8 cellular contexts compared by ENCODE assay signal in the genomic region with DNA sequence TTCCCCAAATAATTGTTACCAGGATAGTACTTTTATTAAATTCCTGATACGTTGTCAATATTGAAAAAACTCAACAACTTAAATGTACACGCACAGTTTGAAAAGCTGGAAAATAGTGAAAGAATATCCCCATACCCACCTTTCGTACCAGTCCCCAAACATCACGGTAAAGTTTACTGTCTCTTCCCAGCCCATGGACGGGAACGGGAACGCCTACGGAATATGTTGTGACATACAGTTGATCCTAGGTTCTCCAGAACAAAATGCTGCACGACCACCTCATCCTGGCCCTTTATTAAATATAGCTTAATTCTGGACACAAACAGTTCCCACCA. TPM values are rescaled to one million over a fixed set of nuclear protein-coding genes. Genes with fewer than 3 reads are reported as not detected.
DNase-seq lines count a peak whose midpoint lies in the region; ATAC-seq and TF ChIP-seq lines count a peak whose summit lies in the region.

No MANE protein-coding gene starts in this region.

- H3K27me3 ChIP-seq in stomach: no peaks in the 10 kb centered on the region

- CTCF ChIA-PET in activated CD8-positive, alpha-beta memory T cell treated with anti-CD3 and anti-CD28 coated beads, Interleukin-2, amount 10 ng/mL, durations not matched to agents 7 days and 5 days (lab: Charles Lee): interaction anchor here (0.9 to 1.0 kb wide), 2 partner anchors 16 to 80 kb away, joined by 3 read pairs; partner anchors contain the start of genes COG5 and DUS4L

- peak overlapping the region; percentile 91 to 98 (median 94) for H3K27ac ChIP-seq in stomach

- peaks cover 0 to 21% (median 16%) of the 10 kb centered on the region in 4 donors for H3K36me3 ChIP-seq in stomach

- H3K36me3 Mint-ChIP-seq in activated CD8-positive, alpha-beta memory T cell treated with anti-CD3 and anti-CD28 coated beads, Interleukin-2, amount 10 ng/mL, durations not matched to agents 7 days and 5 days: peaks cover 17% of the 10 kb centered on the region
- H3K36me3 Mint-ChIP-seq in activated T-helper 2 cell treated with anti-CD3 and anti-CD28 coated beads, Interferon-gamma antibody, Interleukin-2, Interleukin-4, amounts not matched to agents 10 μg/mL and 5 μg/mL and 100 μg/mL, durations not matched to agents 14 hours and 24 hours and 36 hours (ENCODE audit: low read depth): peaks cover 30% of the 10 kb centered on the region

- H3K9me3 ChIP-seq in iPS-18c (ENCODE audit: control insufficient read depth, insufficient read depth, low read length) (no peaks in the 10 kb centered on the region), stomach (no peaks in the 10 kb centered on the region)

- no peak for TF ChIP-seq CTCF in stomach (IDR thresholded peaks at IDR 0.05)

- H3K4me3 ChIP-seq in iPS-18c (ENCODE audit: insufficient read depth, low read depth, low read length) (peak overlapping the region; percentile 80), stomach (peak overlapping the region; percentile 72 to 85 (median 74))

- H3K4me1 Mint-ChIP-seq in activated CD8-positive, alpha-beta memory T cell treated with anti-CD3 and anti-CD28 coated beads, Interleukin-2, amount 10 ng/mL, durations not matched to agents 7 days and 5 days: peaks cover 32% of the 10 kb centered on the region
- H3K4me1 Mint-ChIP-seq in activated T-helper 2 cell treated with anti-CD3 and anti-CD28 coated beads, Interferon-gamma antibody, Interleukin-2, Interleukin-4, amounts not matched to agents 10 μg/mL and 5 μg/mL and 100 μg/mL, durations not matched to agents 14 hours and 24 hours and 36 hours (ENCODE audit: low read depth): peaks cover 25% of the 10 kb centered on the region

- TF ChIP-seq POLR2A in stomach (IDR thresholded peaks at IDR 0.05): no peak

- peak overlapping the region; percentile 90 for H3K4me3 Mint-ChIP-seq in activated CD8-positive, alpha-beta memory T cell treated with anti-CD3 and anti-CD28 coated beads, Interleukin-2, amount 10 ng/mL, durations not matched to agents 7 days and 5 days
- peak overlapping the region; percentile 90 for H3K4me3 Mint-ChIP-seq in activated T-helper 2 cell treated with anti-CD3 and anti-CD28 coated beads, Interferon-gamma antibody, Interleukin-2, Interleukin-4, amounts not matched to agents 10 μg/mL and 5 μg/mL and 100 μg/mL, durations not matched to agents 14 hours and 24 hours and 36 hours (ENCODE audit: low read depth)

- 0 to 4% (median 2%) methylated on average over 9 of the region's 9 CpGs for WGBS in stomach, 5 donors

- no peak for TF ChIP-seq EP300 in stomach (IDR thresholded peaks at IDR 0.05)

- ATAC-seq in activated CD8-positive, alpha-beta memory T cell treated with anti-CD3 and anti-CD28 coated beads, Interleukin-2, amount 10 ng/mL, durations not matched to agents 7 days and 5 days: no peak

- H3K27ac Mint-ChIP-seq in activated CD8-positive, alpha-beta memory T cell treated with anti-CD3 and anti-CD28 coated beads, Interleukin-2, amount 10 ng/mL, durations not matched to agents 7 days and 5 days: peak overlapping the region; percentile 93
- H3K27ac Mint-ChIP-seq in activated T-helper 2 cell treated with anti-CD3 and anti-CD28 coated beads, Interferon-gamma antibody, Interleukin-2, Interleukin-4, amounts not matched to agents 10 μg/mL and 5 μg/mL and 100 μg/mL, durations not matched to agents 14 hours and 24 hours and 36 hours: peak overlapping the region; percentile 85

- no peaks in the 10 kb centered on the region for H3K9me3 Mint-ChIP-seq in activated CD8-positive, alpha-beta memory T cell treated with anti-CD3 and anti-CD28 coated beads, Interleukin-2, amount 10 ng/mL, durations not matched to agents 7 days and 5 days (ENCODE audit: low read depth)
- no peaks in the 10 kb centered on the region for H3K9me3 Mint-ChIP-seq in activated T-helper 2 cell treated with anti-CD3 and anti-CD28 coated beads, Interferon-gamma antibody, Interleukin-2, Interleukin-4, amounts not matched to agents 10 μg/mL and 5 μg/mL and 100 μg/mL, durations not matched to agents 14 hours and 24 hours and 36 hours

- peaks cover 13 to 39% (median 25%) of the 10 kb centered on the region in 4 donors for H3K4me1 ChIP-seq in stomach

- no peaks in the 10 kb centered on the region for H3K27me3 Mint-ChIP-seq in activated CD8-positive, alpha-beta memory T cell treated with anti-CD3 and anti-CD28 coated beads, Interleukin-2, amount 10 ng/mL, durations not matched to agents 7 days and 5 days
- H3K27me3 Mint-ChIP-seq in activated T-helper 2 cell treated with anti-CD3 and anti-CD28 coated beads, Interferon-gamma antibody, Interleukin-2, Interleukin-4, amounts not matched to agents 10 μg/mL and 5 μg/mL and 100 μg/mL, durations not matched to agents 14 hours and 24 hours and 36 hours (ENCODE audit: low read depth): no peaks in the 10 kb centered on the region

- no peak for DNase-seq in activated CD8-positive, alpha-beta memory T cell treated with anti-CD3 and anti-CD28 coated beads, Interleukin-2, amount 10 ng/mL, durations not matched to agents 7 days and 5 days
- DNase-seq in activated CD8-positive, alpha-beta memory T cell treated with anti-CD3 and anti-CD28 coated beads for 24 hours: no peak
- DNase-seq in activated T-helper 2 cell treated with anti-CD3 and anti-CD28 coated beads, Interferon-gamma antibody, Interleukin-2, Interleukin-4, amounts not matched to agents 10 μg/mL and 5 μg/mL and 100 μg/mL, durations not matched to agents 14 hours and 24 hours and 36 hours (ENCODE audit: low spot score): no peak
- DNase-seq in stomach (no peak), RPMI8226 (no peak)
- no peak for DNase-seq in stimulated activated CD4-positive, alpha-beta T cell treated with anti-CD3 and anti-CD28 coated beads, Interleukin-12 subunit alpha, Interleukin-12 subunit beta, amount 100 ng/mL, for 4 hours
- no peak for DNase-seq in activated CD4-positive, CD25-positive, alpha-beta regulatory T cell (lab: John Stamatoyannopoulos, UW)

- intact Hi-C loops in activated T-helper 2 cell treated with anti-CD3 and anti-CD28 coated beads, Interferon-gamma antibody, Interleukin-2, Interleukin-4, amounts not matched to agents 10 μg/mL and 5 μg/mL and 100 μg/mL, durations not matched to agents 14 hours and 24 hours and 36 hours (cut with micrococcal nuclease): no loop called here
- intact Hi-C loops in stomach (cut with DNase I; ENCODE audit: low total_unique reads): no loop called here

RNA-seq across cellular contexts. Expression of gene BCAP29, which starts 0.5 kb away (rescaled TPM):
- 10 to 100 TPM; 42.7 to 47.1 TPM for total RNA-seq in activated CD8-positive, alpha-beta memory T cell treated with anti-CD3 and anti-CD28 coated beads, Interleukin-2, amount 10 ng/mL, durations not matched to agents 7 days and 5 days
- 46.6 and 52.0 TPM in 2 replicates for total RNA-seq in activated T-helper 2 cell treated with anti-CD3 and anti-CD28 coated beads, Interferon-gamma antibody, Interleukin-2, Interleukin-4, amounts not matched to agents 10 μg/mL and 5 μg/mL and 100 μg/mL, durations not matched to agents 14 hours and 24 hours and 36 hours
- 10 to 100 TPM; 44.6 to 73.1 (median 50.0) TPM for total RNA-seq in stomach
- polyA plus RNA-seq in stomach: 10 to 100 TPM; 26.1 to 32.2 (median 31.5) TPM

RNA-seq across cellular contexts. Expression of gene DUS4L, which starts 15.7 kb away (rescaled TPM):
- 10 to 100 TPM in 1 of 2 experiments, 1 to 10 TPM in 1; 9.3 to 10.2 TPM for total RNA-seq in activated CD8-positive, alpha-beta memory T cell treated with anti-CD3 and anti-CD28 coated beads, Interleukin-2, amount 10 ng/mL, durations not matched to agents 7 days and 5 days
- 10.8 and 12.8 TPM in 2 replicates for total RNA-seq in activated T-helper 2 cell treated with anti-CD3 and anti-CD28 coated beads, Interferon-gamma antibody, Interleukin-2, Interleukin-4, amounts not matched to agents 10 μg/mL and 5 μg/mL and 100 μg/mL, durations not matched to agents 14 hours and 24 hours and 36 hours
- 10 to 100 TPM in 2 of 5 donors, 1 to 10 TPM in 1, not detected in 2; 7.6 to 14.5 (median 10.3) TPM for total RNA-seq in stomach
- 1 to 10 TPM; 4.0 to 5.5 (median 5.0) TPM for polyA plus RNA-seq in stomach

RNA-seq across cellular contexts. Expression of gene COG5, which starts 15.8 kb away (rescaled TPM):
- 10 to 100 TPM; 37.1 to 44.6 TPM for total RNA-seq in activated CD8-positive, alpha-beta memory T cell treated with anti-CD3 and anti-CD28 coated beads, Interleukin-2, amount 10 ng/mL, durations not matched to agents 7 days and 5 days
- 35.2 and 36.0 TPM in 2 replicates for total RNA-seq in activated T-helper 2 cell treated with anti-CD3 and anti-CD28 coated beads, Interferon-gamma antibody, Interleukin-2, Interleukin-4, amounts not matched to agents 10 μg/mL and 5 μg/mL and 100 μg/mL, durations not matched to agents 14 hours and 24 hours and 36 hours
- 100 to 1,000 TPM in 1 of 5 donors, 10 to 100 TPM in 3, 1 to 10 TPM in 1; 7.5 to 285 (median 46.3) TPM for total RNA-seq in stomach
- polyA plus RNA-seq in stomach: 1 to 10 TPM; 5.2 to 7.8 (median 7.5) TPM
